11 cellular contexts compared by ENCODE assay signal in the genomic region with DNA sequence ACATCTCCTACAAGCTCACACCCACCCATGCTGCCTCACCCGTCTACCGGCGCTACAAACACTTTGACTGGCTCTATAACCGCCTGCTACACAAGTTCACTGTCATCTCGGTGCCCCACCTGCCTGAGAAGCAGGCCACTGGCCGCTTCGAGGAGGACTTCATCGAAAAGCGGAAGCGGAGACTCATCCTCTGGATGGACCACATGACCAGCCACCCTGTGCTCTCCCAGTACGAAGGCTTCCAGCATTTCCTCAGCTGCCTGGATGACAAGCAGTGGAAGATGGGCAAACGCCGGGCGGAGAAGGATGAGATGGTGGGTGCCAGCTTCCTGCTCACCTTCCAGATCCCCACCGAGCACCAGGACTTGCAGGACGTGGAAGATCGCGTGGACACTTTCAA. TPM values are rescaled to one million over a fixed set of nuclear protein-coding genes. Genes with fewer than 3 reads are reported as not detected.
DNase-seq lines count a peak whose midpoint lies in the region; ATAC-seq, FAIRE-seq and TF ChIP-seq lines count a peak whose summit lies in the region.
"Had no signal": no experiment of that assay in that cellular context is flagged by ENCODE, and none has a peak within 500 bp of the region (broad histone marks: within the 10 kb centered on the region; RNA-seq: fewer than 3 reads in every experiment).

No MANE protein-coding gene starts in this region.

- no peak overlapping the region for H2BK15ac ChIP-seq in H1 (ENCODE audit: low read length)

- no peak for TF ChIP-seq POLR2A in H1 (IDR thresholded peaks at IDR 0.05; ENCODE audit: control extremely low read depth in 1 of 2, low read depth in 2 of 2, low read length in 2 of 2)

- no peak overlapping the region for H3K4ac ChIP-seq in H1 (replicated peaks; ENCODE audit: insufficient read length, low read depth, low read length)

- H4K20me1 ChIP-seq in Loucy (ENCODE audit: insufficient read depth, low read length, poor library complexity, severe bottlenecking): no peaks in the 10 kb centered on the region
- H4K20me1 ChIP-seq in H1 (replicated peaks in 1 of 2; ENCODE audit: control insufficient read depth in 1 of 2, insufficient read depth in 2 of 2, low read length in 2 of 2): peaks cover 4 to 20% of the 10 kb centered on the region in 2 experiments

- no peaks in the 10 kb centered on the region for H3K27me3 ChIP-seq in Loucy (ENCODE audit: insufficient read depth, low read length, poor library complexity, severe bottlenecking)
- H3K27me3 ChIP-seq in H1 (replicated peaks in 1 of 4; ENCODE audit: control insufficient read depth in 3 of 4, extremely low read depth in 1 of 4, insufficient read depth in 3 of 4, low read length in 3 of 4): peaks cover 0 to 14% (median 10%) of the 10 kb centered on the region in 4 experiments; a peak in 6 of 7 replicates
- no peaks in the 10 kb centered on the region for H3K27me3 ChIP-seq in WERI-Rb-1 (ENCODE audit: insufficient read depth, low read depth, severe bottlenecking)
- H3K27me3 ChIP-seq in left lung: peaks cover 0 to 24% of the 10 kb centered on the region in 2 donors
- H3K27me3 ChIP-seq: SJCRH30 had no signal

- intact Hi-C loops in left lung (cut with DNase I): no loop called here

- peaks cover 3% of the 10 kb centered on the region; the same call in 1 of the 2 replicates for H3F3A ChIP-seq in Loucy (ENCODE audit: low read depth)

- no peak for FAIRE-seq in H1 (lab: Jason Lieb, UNC)

- H3K4me1 Mint-ChIP-seq in neural crest cell: peaks cover 58% of the 10 kb centered on the region

- H3K27ac Mint-ChIP-seq in neural crest cell (ENCODE audit: unreplicated experiment): no peak overlapping the region

- DNase-seq in AG09309 (ENCODE audit: low read depth) (no peak), H1 (ENCODE audit: low read depth in 1 of 2, low spot score in 2 of 2) (no peak), neural crest cell (ENCODE audit: low read depth, low spot score) (no peak), WERI-Rb-1 (no peak), 8988T (no peak), left lung (no peak)
- DNase-seq: central memory CD4-positive, alpha-beta T cell; occipital lobe; SJCRH30 had no signal

- peak overlapping the region; percentile 62; the same call in 1 of the 2 replicates for H4K8ac ChIP-seq in H1 (ENCODE audit: extremely low read depth, insufficient read depth, low read length)

- H3K79me2 ChIP-seq in Loucy (ENCODE audit: insufficient read depth, low read length) (peaks cover 19% of the 10 kb centered on the region; the same call in 1 of the 2 replicates), H1 (ENCODE audit: control insufficient read depth in 1 of 2, insufficient read depth in 2 of 2, low read length in 2 of 2) (peaks cover 0 to 58% of the 10 kb centered on the region in 2 experiments; a peak in 3 of 4 replicates)

- TF ChIP-seq CTCF in AG09309 (IDR thresholded peaks at IDR 0.05; ENCODE audit: control insufficient read depth, insufficient read depth, low read depth, low read length, missing control alignments) (no peak), Loucy (conservative IDR thresholded peaks at IDR 0.05; ENCODE audit: low read length) (no peak), H1 (IDR thresholded peaks at IDR 0.05; ENCODE audit: control extremely low read depth in 1 of 3, insufficient read depth in 1 of 3, low read depth in 1 of 3, low read length in 3 of 3) (no peak), neural crest cell (conservative IDR thresholded peaks at IDR 0.05) (no peak), WERI-Rb-1 (IDR thresholded peaks at IDR 0.05; ENCODE audit: low read depth, low read length) (no peak), left lung (IDR thresholded peaks at IDR 0.05) (no peak)

- peak overlapping the region; percentile 97 for H3K4me3 Mint-ChIP-seq in neural crest cell

- H3K9me2 ChIP-seq in Loucy (replicated peaks; ENCODE audit: low read depth, low read length): no peaks in the 10 kb centered on the region

- no peak overlapping the region for H2AK5ac ChIP-seq in H1 (ENCODE audit: low read depth, low read length)

- H2BK12ac ChIP-seq in H1 (ENCODE audit: low read depth, low read length): no peak overlapping the region

- H4K91ac ChIP-seq in H1 (replicated peaks; ENCODE audit: insufficient read length, low read length): no peak overlapping the region

- H2BK120ac ChIP-seq in H1 (replicated peaks; ENCODE audit: low read depth, low read length): no peak overlapping the region

- no peak overlapping the region for H3K18ac ChIP-seq in H1 (ENCODE audit: extremely low read depth, low read length)

- H3K9me3 ChIP-seq in Loucy (ENCODE audit: insufficient read depth, low read depth, low read length) (no peaks in the 10 kb centered on the region), H1 (ENCODE audit: insufficient read depth in 2 of 2, low read depth in 1 of 2, low read length in 1 of 2) (no peaks in the 10 kb centered on the region), WERI-Rb-1 (ENCODE audit: severe bottlenecking) (no peaks in the 10 kb centered on the region), left lung (no peaks in the 10 kb centered on the region)
- H3K9me3 ChIP-seq: SJCRH30 had no signal

- H3K56ac ChIP-seq in H1 (replicated peaks; ENCODE audit: insufficient read length, low read depth, low read length): no peak overlapping the region

- no peak overlapping the region for H4K5ac ChIP-seq in H1 (ENCODE audit: insufficient read length, low read depth, low read length)

- peaks cover 10% of the 10 kb centered on the region; the same call in 1 of the 2 replicates for H3K23me2 ChIP-seq in H1 (ENCODE audit: low read depth, low read length)

- WGBS in H1 (ENCODE audit: extremely low coverage in 1 of 2, insufficient coverage in 1 of 2, insufficient read length in 1 of 2, insufficient replicate concordance in 2 of 2, low coverage in 1 of 2, low lambda C conversion rate in 2 of 2, missing lambda C conversion rate in 1 of 2), 2 experiments: 94% methylated on average over 18 of the region's 18 CpGs; no CpG with 5 or more reads in 1 of the 2 experiments

- H3K36me3 Mint-ChIP-seq in neural crest cell (ENCODE audit: low read depth): peaks cover 3% of the 10 kb centered on the region

- H3K9ac ChIP-seq in Loucy (ENCODE audit: low read depth, low read length, poor library complexity, severe bottlenecking) (no peak overlapping the region), H1 (replicated peaks in 1 of 4; ENCODE audit: extremely low read depth in 1 of 4, low read depth in 3 of 4, low read length in 3 of 4) (no peak overlapping the region; a peak in 2 of 7 replicates)

- no peak for TF ChIP-seq RAD21 in H1 (IDR thresholded peaks at IDR 0.05 in 1 of 2, conservative IDR thresholded peaks at IDR 0.05 in 1 of 2; ENCODE audit: low read depth in 2 of 2, low read length in 2 of 2)

- H3K9me3 Mint-ChIP-seq in neural crest cell: no peaks in the 10 kb centered on the region

- H3K27ac ChIP-seq in H1 (ENCODE audit: low read depth, low read length): no peak overlapping the region
- H3K27ac ChIP-seq in WERI-Rb-1: no peak overlapping the region
- H3K27ac ChIP-seq in left lung: no peak overlapping the region
- H3K27ac ChIP-seq: SJCRH30 had no signal

- no peak overlapping the region for H2BK20ac ChIP-seq in H1 (ENCODE audit: low read length)

- peaks cover 50% of the 10 kb centered on the region for H3K4me1 ChIP-seq in Loucy (ENCODE audit: insufficient read depth, low read length, poor library complexity, severe bottlenecking)
- H3K4me1 ChIP-seq in H1 (replicated peaks in 1 of 4; ENCODE audit: control insufficient read depth in 3 of 4, insufficient read depth in 4 of 4, low read length in 3 of 4): peaks cover 9 to 32% (median 21%) of the 10 kb centered on the region in 4 experiments
- peaks cover 51 to 71% of the 10 kb centered on the region in 2 donors for H3K4me1 ChIP-seq in left lung

- H2BK5ac ChIP-seq in H1 (ENCODE audit: low read depth, low read length): no peak overlapping the region; the same call in 1 of the 2 replicates

- TF ChIP-seq EP300 in H1 (IDR thresholded peaks at IDR 0.05; ENCODE audit: borderline replicate concordance in 1 of 2, low read depth in 2 of 2, low read length in 2 of 2): no peak

- no peak overlapping the region for H3K23ac ChIP-seq in H1 (ENCODE audit: insufficient read length)

- H3K14ac ChIP-seq in H1 (ENCODE audit: insufficient read length): no peak overlapping the region

- no peaks in the 10 kb centered on the region for H3K27me3 Mint-ChIP-seq in neural crest cell (ENCODE audit: low read depth)

- peak overlapping the region; percentile 81 for H3K4me2 ChIP-seq in Loucy (ENCODE audit: low read depth, low read length, poor library complexity, severe bottlenecking)
- peak overlapping the region in 1 of 2 experiments; percentile 100; a peak in 2 of 4 replicates for H3K4me2 ChIP-seq in H1 (ENCODE audit: insufficient read depth in 1 of 2, low read depth in 2 of 2, low read length in 2 of 2)

- H2AFZ ChIP-seq in Loucy (ENCODE audit: low read length) (no peak overlapping the region), H1 (ENCODE audit: low read length) (no peak overlapping the region)

- POLR2A ChIA-PET in H1 (lab: Charles Lee; ENCODE audit: partially characterized antibody): interaction anchor here (0.7 to 5.5 kb wide), 5 partner anchors 10 to 197 kb away, joined by 3 to 41 read pairs (median 4); partner anchors contain the start of genes IMP3 and SNUPN

- CTCF ChIA-PET in H1 (lab: Charles Lee; ENCODE audit: partially characterized antibody): interaction anchor here (0.6 to 1.4 kb wide), 4 partner anchors 10 to 152 kb away, joined by 3 to 5 read pairs (median 4); partner anchors contain the start of gene IMP3

- no peaks in the 10 kb centered on the region for H3K36me3 ChIP-seq in Loucy (ENCODE audit: insufficient read depth, low read length)
- H3K36me3 ChIP-seq in H1 (ENCODE audit: control insufficient read depth in 2 of 4, insufficient read depth in 4 of 4, low read length in 3 of 4): peaks cover 0 to 14% (median 0%) of the 10 kb centered on the region in 4 experiments; a peak in 3 of 8 replicates
- peaks cover 10% of the 10 kb centered on the region for H3K36me3 ChIP-seq in WERI-Rb-1
- H3K36me3 ChIP-seq in left lung: peaks cover 0 to 11% of the 10 kb centered on the region in 2 donors

- peaks cover 14% of the 10 kb centered on the region for H3K79me1 ChIP-seq in H1 (ENCODE audit: low read depth, low read length)

- H3K4me3 ChIP-seq in AG09309 (ENCODE audit: control insufficient read depth, low read depth, low read length) (peak overlapping the region; percentile 78), Loucy (ENCODE audit: low read length, poor library complexity, severe bottlenecking) (no peak overlapping the region), H1 (ENCODE audit: extremely low read depth in 1 of 4, insufficient read depth in 2 of 4, low read depth in 3 of 4, low read length in 4 of 4) (no peak overlapping the region), WERI-Rb-1 (ENCODE audit: low read depth, low read length) (no peak overlapping the region), left lung (peak overlapping the region in 1 of 2 donors; percentile 74)
- H3K4me3 ChIP-seq: SJCRH30 had no signal

- ATAC-seq in HG02610 (IDR thresholded peaks at IDR 0.05; ENCODE audit: unreplicated experiment): no peak
- ATAC-seq in left lung: no peak

RNA-seq across cellular contexts. Expression of gene SNX33, which starts 2.1 kb away (rescaled TPM):
- 22.9 and 24.8 TPM in 2 replicates for total RNA-seq in H1 (2021; fragmentation: NEBNext Ultra II Directional; extraction: Animal tissue kit (Norgen Biotek cat#: 25700))
- polyA plus RNA-seq in H1 (2011; rRNA removed): 14.3 and 15.7 TPM in 2 replicates
- 11.5 TPM for polyA plus RNA-seq in H1 (2011; cell fraction: cytosol; rRNA removed)
- polyA plus RNA-seq in H1 (2011; cell fraction: nucleus; rRNA removed): 25.7 TPM
- polyA plus RNA-seq in H1 (2012, experiment 1 of 2): 17.5 to 20.7 TPM (median 18.6 TPM) in 4 replicates
- polyA plus RNA-seq in H1 (2012, experiment 2 of 2): 13.9 TPM
- 10.5 TPM for polyA plus RNA-seq in H1 (2013, experiment 1 of 2)
- polyA plus RNA-seq in H1 (2013, experiment 2 of 2): 11.4 TPM
- 21.0 and 25.5 TPM in 2 replicates for polyA minus RNA-seq in H1 (2011; rRNA and poly(A)+ RNA removed)
- 17.4 TPM for polyA minus RNA-seq in H1 (2011; cell fraction: cytosol; rRNA and poly(A)+ RNA removed)
- polyA minus RNA-seq in H1 (2011; cell fraction: nucleus; rRNA and poly(A)+ RNA removed): 21.6 TPM
- total RNA-seq in neural crest cell: 22.2 and 23.4 TPM in 2 replicates
- total RNA-seq in left lung: 10 to 100 TPM; 21.4 to 34.7 TPM

RNA-seq across cellular contexts. Expression of gene IMP3, which starts 9.8 kb away (rescaled TPM):
- 114 and 122 TPM in 2 replicates for total RNA-seq in H1 (2021; fragmentation: NEBNext Ultra II Directional; extraction: Animal tissue kit (Norgen Biotek cat#: 25700))
- polyA plus RNA-seq in H1 (2011; rRNA removed): 273 and 278 TPM in 2 replicates
- polyA plus RNA-seq in H1 (2011; cell fraction: cytosol; rRNA removed): 193 TPM
- polyA plus RNA-seq in H1 (2011; cell fraction: nucleus; rRNA removed): 91.6 TPM
- polyA plus RNA-seq in H1 (2012, experiment 1 of 2): 105 to 122 TPM (median 110 TPM) in 4 replicates
- polyA plus RNA-seq in H1 (2012, experiment 2 of 2): 139 TPM
- 117 TPM for polyA plus RNA-seq in H1 (2013, experiment 1 of 2)
- polyA plus RNA-seq in H1 (2013, experiment 2 of 2): 117 TPM
- 22.0 and 25.5 TPM in 2 replicates for polyA minus RNA-seq in H1 (2011; rRNA and poly(A)+ RNA removed)
- 48.7 TPM for polyA minus RNA-seq in H1 (2011; cell fraction: cytosol; rRNA and poly(A)+ RNA removed)
- 73.3 TPM for polyA minus RNA-seq in H1 (2011; cell fraction: nucleus; rRNA and poly(A)+ RNA removed)
- 79.4 and 84.3 TPM in 2 replicates for total RNA-seq in neural crest cell
- total RNA-seq in left lung: 10 to 100 TPM; 52.8 to 69.9 TPM

RNA-seq across cellular contexts. Expression of gene SNUPN, which starts 24.3 kb away (rescaled TPM):
- 26.2 and 28.2 TPM in 2 replicates for total RNA-seq in H1 (2021; fragmentation: NEBNext Ultra II Directional; extraction: Animal tissue kit (Norgen Biotek cat#: 25700))
- polyA plus RNA-seq in H1 (2011; rRNA removed): 11.6 and 13.3 TPM in 2 replicates
- polyA plus RNA-seq in H1 (2011; cell fraction: cytosol; rRNA removed): 20.3 TPM
- polyA plus RNA-seq in H1 (2011; cell fraction: nucleus; rRNA removed): 10.2 TPM
- 20.2 to 23.4 TPM (median 22.0 TPM) in 4 replicates for polyA plus RNA-seq in H1 (2012, experiment 1 of 2)
- polyA plus RNA-seq in H1 (2012, experiment 2 of 2): 8.5 TPM
- 22.4 TPM for polyA plus RNA-seq in H1 (2013, experiment 1 of 2)
- polyA plus RNA-seq in H1 (2013, experiment 2 of 2): 21.5 TPM
- polyA minus RNA-seq in H1 (2011; rRNA and poly(A)+ RNA removed): 14.8 and 20.1 TPM in 2 replicates
- 10.3 TPM for polyA minus RNA-seq in H1 (2011; cell fraction: cytosol; rRNA and poly(A)+ RNA removed)
- 15.0 TPM for polyA minus RNA-seq in H1 (2011; cell fraction: nucleus; rRNA and poly(A)+ RNA removed)
- total RNA-seq in neural crest cell (20.9 and 21.3 TPM in 2 replicates), left lung (10 to 100 TPM; 23.6 to 23.8 TPM)
